Comparison of ENCODE assay signal across 1 cellular context in the genomic region with DNA sequence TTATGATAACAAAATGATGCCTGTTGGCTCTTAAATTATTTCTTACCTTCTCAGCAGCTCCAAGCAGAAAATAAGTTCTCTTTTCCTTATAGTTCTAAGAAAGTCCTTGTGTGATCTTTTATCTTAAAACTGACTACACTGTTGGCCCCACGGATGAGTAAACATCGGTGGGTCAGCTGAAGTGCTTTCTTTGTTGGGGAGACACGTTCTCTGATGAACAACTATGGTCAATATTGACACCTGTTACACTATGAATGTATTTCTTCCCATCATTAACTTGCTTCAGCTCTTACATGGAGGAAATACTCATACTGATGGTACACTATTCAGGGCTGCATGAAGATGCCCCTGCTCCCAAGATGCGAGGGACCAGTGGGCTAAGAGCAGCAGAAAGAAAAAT.
A peak's percentile ranks its signal among the peaks of the same experiment; 100 is the strongest.
TF ChIP-seq lines count a peak whose summit lies in the region.

No MANE protein-coding gene starts in this region.

TF ChIP-seq in HepG2, 621 proteins besides CTCF, POLR2A, EP300 and RAD21 (continued from another document):
- TF ChIP-seq, protein P1, sequence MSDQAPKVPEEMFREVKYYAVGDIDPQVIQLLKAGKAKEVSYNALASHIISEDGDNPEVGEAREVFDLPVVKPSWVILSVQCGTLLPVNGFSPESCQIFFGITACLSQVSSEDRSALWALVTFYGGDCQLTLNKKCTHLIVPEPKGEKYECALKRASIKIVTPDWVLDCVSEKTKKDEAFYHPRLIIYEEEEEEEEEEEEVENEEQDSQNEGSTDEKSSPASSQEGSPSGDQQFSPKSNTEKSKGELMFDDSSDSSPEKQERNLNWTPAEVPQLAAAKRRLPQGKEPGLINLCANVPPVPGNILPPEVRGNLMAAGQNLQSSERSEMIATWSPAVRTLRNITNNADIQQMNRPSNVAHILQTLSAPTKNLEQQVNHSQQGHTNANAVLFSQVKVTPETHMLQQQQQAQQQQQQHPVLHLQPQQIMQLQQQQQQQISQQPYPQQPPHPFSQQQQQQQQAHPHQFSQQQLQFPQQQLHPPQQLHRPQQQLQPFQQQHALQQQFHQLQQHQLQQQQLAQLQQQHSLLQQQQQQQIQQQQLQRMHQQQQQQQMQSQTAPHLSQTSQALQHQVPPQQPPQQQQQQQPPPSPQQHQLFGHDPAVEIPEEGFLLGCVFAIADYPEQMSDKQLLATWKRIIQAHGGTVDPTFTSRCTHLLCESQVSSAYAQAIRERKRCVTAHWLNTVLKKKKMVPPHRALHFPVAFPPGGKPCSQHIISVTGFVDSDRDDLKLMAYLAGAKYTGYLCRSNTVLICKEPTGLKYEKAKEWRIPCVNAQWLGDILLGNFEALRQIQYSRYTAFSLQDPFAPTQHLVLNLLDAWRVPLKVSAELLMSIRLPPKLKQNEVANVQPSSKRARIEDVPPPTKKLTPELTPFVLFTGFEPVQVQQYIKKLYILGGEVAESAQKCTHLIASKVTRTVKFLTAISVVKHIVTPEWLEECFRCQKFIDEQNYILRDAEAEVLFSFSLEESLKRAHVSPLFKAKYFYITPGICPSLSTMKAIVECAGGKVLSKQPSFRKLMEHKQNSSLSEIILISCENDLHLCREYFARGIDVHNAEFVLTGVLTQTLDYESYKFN (CRISPR knock-in tag; conservative IDR thresholded peaks at IDR 0.05) = peak; percentile 48; the same call in 1 of the 2 replicates
- TF ChIP-seq SOX5 (CRISPR knock-in tag; IDR thresholded peaks at IDR 0.05; ENCODE audit: borderline replicate concordance) (peak; percentile 88), ARNTL (CRISPR knock-in tag; IDR thresholded peaks at IDR 0.05) (no peak), FOXA1 (IDR thresholded peaks at IDR 0.05) (no peak), FOXA1 (CRISPR knock-in tag; IDR thresholded peaks at IDR 0.05) (peak; percentile 80), TBX2 (CRISPR knock-in tag; IDR thresholded peaks at IDR 0.05; ENCODE audit: borderline replicate concordance) (peak; percentile 67; the same call in 1 of the 2 replicates), ZNF891 (CRISPR knock-in tag; IDR thresholded peaks at IDR 0.05) (no peak), TCF7 (IDR thresholded peaks at IDR 0.05; ENCODE audit: low read depth) (peak; percentile 78), CEBPG (CRISPR knock-in tag; IDR thresholded peaks at IDR 0.05) (0 out of 2 replicates have a peak, but pooled peaks have one; percentile 18), ZNF367 (CRISPR knock-in tag; IDR thresholded peaks at IDR 0.05; ENCODE audit: borderline replicate concordance) (no peak), CREB1 (IDR thresholded peaks at IDR 0.05) (no peak), CREB1 (CRISPR knock-in tag; IDR thresholded peaks at IDR 0.05) (no peak), TEAD3 (CRISPR knock-in tag; optimal IDR thresholded peaks at IDR 0.05; ENCODE audit: borderline replicate concordance) (peak; percentile 17), ZKSCAN1 (IDR thresholded peaks at IDR 0.05; ENCODE audit: low read length) (no peak)
- TF ChIP-seq, protein P2, sequence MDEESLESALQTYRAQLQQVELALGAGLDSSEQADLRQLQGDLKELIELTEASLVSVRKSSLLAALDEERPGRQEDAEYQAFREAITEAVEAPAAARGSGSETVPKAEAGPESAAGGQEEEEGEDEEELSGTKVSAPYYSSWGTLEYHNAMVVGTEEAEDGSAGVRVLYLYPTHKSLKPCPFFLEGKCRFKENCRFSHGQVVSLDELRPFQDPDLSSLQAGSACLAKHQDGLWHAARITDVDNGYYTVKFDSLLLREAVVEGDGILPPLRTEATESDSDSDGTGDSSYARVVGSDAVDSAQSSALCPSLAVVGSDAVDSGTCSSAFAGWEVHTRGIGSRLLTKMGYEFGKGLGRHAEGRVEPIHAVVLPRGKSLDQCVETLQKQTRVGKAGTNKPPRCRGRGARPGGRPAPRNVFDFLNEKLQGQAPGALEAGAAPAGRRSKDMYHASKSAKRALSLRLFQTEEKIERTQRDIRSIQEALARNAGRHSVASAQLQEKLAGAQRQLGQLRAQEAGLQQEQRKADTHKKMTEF (CRISPR knock-in tag; IDR thresholded peaks at IDR 0.05) = peak; percentile 52; the same call in 1 of the 2 replicates
- TF ChIP-seq, protein P3, sequence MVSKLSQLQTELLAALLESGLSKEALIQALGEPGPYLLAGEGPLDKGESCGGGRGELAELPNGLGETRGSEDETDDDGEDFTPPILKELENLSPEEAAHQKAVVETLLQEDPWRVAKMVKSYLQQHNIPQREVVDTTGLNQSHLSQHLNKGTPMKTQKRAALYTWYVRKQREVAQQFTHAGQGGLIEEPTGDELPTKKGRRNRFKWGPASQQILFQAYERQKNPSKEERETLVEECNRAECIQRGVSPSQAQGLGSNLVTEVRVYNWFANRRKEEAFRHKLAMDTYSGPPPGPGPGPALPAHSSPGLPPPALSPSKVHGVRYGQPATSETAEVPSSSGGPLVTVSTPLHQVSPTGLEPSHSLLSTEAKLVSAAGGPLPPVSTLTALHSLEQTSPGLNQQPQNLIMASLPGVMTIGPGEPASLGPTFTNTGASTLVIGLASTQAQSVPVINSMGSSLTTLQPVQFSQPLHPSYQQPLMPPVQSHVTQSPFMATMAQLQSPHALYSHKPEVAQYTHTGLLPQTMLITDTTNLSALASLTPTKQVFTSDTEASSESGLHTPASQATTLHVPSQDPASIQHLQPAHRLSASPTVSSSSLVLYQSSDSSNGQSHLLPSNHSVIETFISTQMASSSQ (IDR thresholded peaks at IDR 0.05; ENCODE audit: low read depth) = peak; percentile 41; the same call in 1 of the 2 replicates
- TF ChIP-seq, protein P3 (CRISPR knock-in tag; IDR thresholded peaks at IDR 0.05; ENCODE audit: borderline replicate concordance) = no peak
- TF ChIP-seq, protein P4, sequence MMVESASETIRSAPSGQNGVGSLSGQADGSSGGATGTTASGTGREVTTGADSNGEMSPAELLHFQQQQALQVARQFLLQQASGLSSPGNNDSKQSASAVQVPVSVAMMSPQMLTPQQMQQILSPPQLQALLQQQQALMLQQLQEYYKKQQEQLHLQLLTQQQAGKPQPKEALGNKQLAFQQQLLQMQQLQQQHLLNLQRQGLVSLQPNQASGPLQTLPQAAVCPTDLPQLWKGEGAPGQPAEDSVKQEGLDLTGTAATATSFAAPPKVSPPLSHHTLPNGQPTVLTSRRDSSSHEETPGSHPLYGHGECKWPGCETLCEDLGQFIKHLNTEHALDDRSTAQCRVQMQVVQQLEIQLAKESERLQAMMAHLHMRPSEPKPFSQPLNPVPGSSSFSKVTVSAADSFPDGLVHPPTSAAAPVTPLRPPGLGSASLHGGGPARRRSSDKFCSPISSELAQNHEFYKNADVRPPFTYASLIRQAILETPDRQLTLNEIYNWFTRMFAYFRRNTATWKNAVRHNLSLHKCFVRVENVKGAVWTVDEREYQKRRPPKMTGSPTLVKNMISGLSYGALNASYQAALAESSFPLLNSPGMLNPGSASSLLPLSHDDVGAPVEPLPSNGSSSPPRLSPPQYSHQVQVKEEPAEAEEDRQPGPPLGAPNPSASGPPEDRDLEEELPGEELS (CRISPR knock-in tag; IDR thresholded peaks at IDR 0.05) = peak; percentile 52
